ENCODE assay signal across 1 cellular context in genomic region chr11:78179459-78180071, GRCh38.
A peak's percentile ranks its signal among the peaks of the same experiment; 100 is the strongest.
TF ChIP-seq lines count a peak whose summit lies in the region.

No MANE protein-coding gene starts in this region.

TF ChIP-seq in HepG2, 621 proteins besides CTCF, POLR2A, EP300 and RAD21 (continued from another document):
- TF ChIP-seq FOSL2 (CRISPR knock-in tag; IDR thresholded peaks at IDR 0.05) (peak; percentile 95), ZNF292 (CRISPR knock-in tag; IDR thresholded peaks at IDR 0.05; ENCODE audit: borderline replicate concordance, low read depth) (peak; percentile 41; the same call in 1 of the 2 replicates), JUN (CRISPR knock-in tag; IDR thresholded peaks at IDR 0.05) (0 out of 2 replicates have a peak, but pooled peaks have one; percentile 43), SMC3 (IDR thresholded peaks at IDR 0.05; ENCODE audit: low read length) (peak; percentile 2; the same call in 1 of the 2 replicates), ZNF543 (CRISPR knock-in tag; IDR thresholded peaks at IDR 0.05) (no peak), ZNF12 (CRISPR knock-in tag; IDR thresholded peaks at IDR 0.05) (no peak), ZNF143 (CRISPR knock-in tag; IDR thresholded peaks at IDR 0.05) (0 out of 2 replicates have a peak, but pooled peaks have one; percentile 34), TARDBP (CRISPR knock-in tag; IDR thresholded peaks at IDR 0.05) (0 out of 2 replicates have a peak, but pooled peaks have one; percentile 16), NFIB (CRISPR knock-in tag; IDR thresholded peaks at IDR 0.05; ENCODE audit: borderline replicate concordance) (no peak), ZNF367 (CRISPR knock-in tag; IDR thresholded peaks at IDR 0.05; ENCODE audit: borderline replicate concordance) (no peak), MIXL1 (CRISPR knock-in tag; IDR thresholded peaks at IDR 0.05) (no peak), SIN3A (IDR thresholded peaks at IDR 0.05; ENCODE audit: borderline replicate concordance, low read depth, low read length) (no peak), TBX2 (CRISPR knock-in tag; IDR thresholded peaks at IDR 0.05; ENCODE audit: borderline replicate concordance) (no peak)
TF ChIP-seq in HepG2: peak in this region for 22.
